In the genomic region with DNA sequence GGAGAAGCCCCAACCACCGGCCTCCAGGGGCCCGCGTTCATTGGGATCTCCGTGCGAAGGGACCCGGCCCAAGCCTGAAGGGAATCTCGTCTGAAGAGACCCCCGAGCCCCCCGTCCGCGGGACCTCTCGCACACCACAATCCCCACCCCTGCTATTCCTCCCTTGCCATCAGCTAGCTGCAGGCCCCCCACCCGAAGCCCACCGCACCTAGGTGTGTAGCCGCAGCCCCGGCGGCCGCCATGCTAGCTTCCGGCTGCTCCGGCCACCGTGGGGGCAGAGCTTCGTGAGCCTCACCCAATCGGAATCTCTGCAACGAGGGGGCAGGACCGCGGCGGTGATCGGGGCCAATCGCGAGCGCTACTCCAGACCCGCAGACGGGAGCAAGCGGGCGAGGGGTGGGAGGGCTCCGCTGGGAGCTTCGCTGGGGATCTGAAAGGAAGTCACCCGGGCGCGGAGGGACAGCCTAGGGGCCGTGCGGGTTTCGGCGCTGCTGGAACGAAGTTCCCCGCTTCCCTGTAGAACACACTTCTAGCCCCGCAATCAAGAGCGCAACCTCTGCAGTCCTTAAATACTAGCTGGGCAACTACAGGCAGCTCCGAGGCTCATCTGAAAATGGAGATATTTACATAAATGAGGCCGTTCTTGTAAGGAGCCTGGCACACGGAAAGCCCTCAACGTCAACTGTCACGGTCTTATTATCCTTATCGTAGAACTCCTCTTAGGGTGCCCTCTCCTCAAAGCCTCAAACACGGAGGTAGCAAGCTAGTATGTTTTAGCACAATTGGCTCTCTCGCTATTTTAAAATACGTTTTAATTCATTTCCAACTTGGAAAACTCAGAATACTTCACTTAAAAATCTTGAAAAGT, we compare ENCODE assay signal across 8 cellular contexts.
A peak's percentile ranks its signal among the peaks of the same experiment; 100 is the strongest.
DNase-seq lines count a peak whose midpoint lies in the region; ATAC-seq lines count a peak whose summit lies in the region.

A gene (minus strand): TSS at position 270 of the 868 bp plus-strand sequence. CDS start 28 bp downstream, at position 242.

- DNase-seq in Ammon's horn (ENCODE audit: low spot score) (peak; percentile 98), GM19238 (ENCODE audit: insufficient read length, low spot score) (peak; percentile 95), NCI-H524 (lab: John Stamatoyannopoulos, UW) (peak; percentile 97 to 98), kidney tubule cell (ENCODE audit: low spot score) (peak; percentile 94)
- DNase-seq in activated CD4-positive, alpha-beta T cell treated with anti-CD3 and anti-CD28 coated beads for 48 hours = peak; percentile 96
- peak; percentile 71 to 79 for DNase-seq in stimulated activated CD4-positive, alpha-beta T cell treated with anti-CD3 and anti-CD28 coated beads, Interleukin-1b, Interleukin-23, amount 100 ng/mL, for 1 hour (ENCODE audit: low read depth in 2 of 2)

- peak within 1 kb of the TSS; percentile 72 for H3K27ac ChIP-seq in cingulate gyrus (ENCODE audit: low read depth, low read length)

- peak; percentile 82 for ATAC-seq in HG03442 (IDR thresholded peaks at IDR 0.05; ENCODE audit: unreplicated experiment)

Comparison
In these comparisons a context has a peak if more than half of its experiments do, and no peak if none do; other contexts are left out.
1. Peak in every context shown above with its lines: DNase-seq, ATAC-seq and H3K27ac ChIP-seq.